In genomic region chr17:34420254-34420766, GRCh38 we compare ENCODE assay signal across 1 cellular context.
TF ChIP-seq lines count a peak whose summit lies in the region.

No MANE protein-coding gene starts in this region.

TF ChIP-seq in HepG2, 621 proteins besides CTCF, POLR2A, EP300 and RAD21 (continued from another document):
- TF ChIP-seq ZBTB37 (CRISPR knock-in tag; IDR thresholded peaks at IDR 0.05) (no peak), ZNF746 (CRISPR knock-in tag; IDR thresholded peaks at IDR 0.05) (no peak), STAG1 (CRISPR knock-in tag; IDR thresholded peaks at IDR 0.05) (peak; percentile 90), ZMYM4 (CRISPR knock-in tag; IDR thresholded peaks at IDR 0.05) (no peak), ZNF816 (CRISPR knock-in tag; IDR thresholded peaks at IDR 0.05; ENCODE audit: borderline replicate concordance) (no peak), ETV6 (CRISPR knock-in tag; conservative IDR thresholded peaks at IDR 0.05) (no peak)
- TF ChIP-seq, protein P1, sequence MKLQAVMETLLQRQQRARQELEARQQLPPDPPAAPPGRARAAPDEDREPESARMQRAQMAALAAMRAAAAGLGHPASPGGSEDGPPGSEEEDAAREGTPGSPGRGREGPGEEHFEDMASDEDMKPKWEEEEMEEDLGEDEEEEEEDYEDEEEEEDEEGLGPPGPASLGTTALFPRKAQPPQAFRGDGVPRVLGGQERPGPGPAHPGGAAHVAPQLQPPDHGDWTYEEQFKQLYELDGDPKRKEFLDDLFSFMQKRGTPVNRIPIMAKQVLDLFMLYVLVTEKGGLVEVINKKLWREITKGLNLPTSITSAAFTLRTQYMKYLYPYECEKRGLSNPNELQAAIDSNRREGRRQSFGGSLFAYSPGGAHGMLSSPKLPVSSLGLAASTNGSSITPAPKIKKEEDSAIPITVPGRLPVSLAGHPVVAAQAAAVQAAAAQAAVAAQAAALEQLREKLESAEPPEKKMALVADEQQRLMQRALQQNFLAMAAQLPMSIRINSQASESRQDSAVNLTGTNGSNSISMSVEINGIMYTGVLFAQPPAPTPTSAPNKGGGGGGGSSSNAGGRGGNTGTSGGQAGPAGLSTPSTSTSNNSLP (IDR thresholded peaks at IDR 0.05; ENCODE audit: low read depth, low read length), result no peak
